8 cellular contexts compared by ENCODE assay signal in the genomic region with DNA sequence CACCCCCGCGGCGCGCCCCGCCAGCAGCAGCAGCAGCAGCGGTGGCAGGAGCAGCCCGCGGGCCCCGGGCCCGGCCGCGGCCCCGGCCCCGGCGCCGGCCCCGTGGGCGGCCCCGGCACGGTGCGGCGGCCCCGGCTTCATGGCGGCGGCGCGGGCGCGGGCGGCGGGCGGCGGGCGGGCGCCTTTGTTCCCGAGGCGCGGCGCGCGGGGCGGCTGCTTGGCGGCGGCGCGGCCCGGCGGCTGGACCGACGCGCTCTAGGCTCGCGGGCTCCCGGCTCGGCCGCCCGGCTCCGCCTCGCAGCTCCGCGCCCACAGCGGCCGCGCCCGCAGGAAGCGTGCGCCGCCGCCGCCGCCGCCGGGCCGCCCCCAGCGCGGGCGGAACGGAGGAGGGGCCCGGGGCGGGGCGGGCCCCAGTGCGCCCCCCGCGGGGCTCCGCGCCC. TPM values are rescaled to one million over a fixed set of nuclear protein-coding genes. Genes with fewer than 3 reads are reported as not detected.
DNase-seq lines count a peak whose midpoint lies in the region; TF ChIP-seq lines count a peak whose summit lies in the region.

A gene with protein sequence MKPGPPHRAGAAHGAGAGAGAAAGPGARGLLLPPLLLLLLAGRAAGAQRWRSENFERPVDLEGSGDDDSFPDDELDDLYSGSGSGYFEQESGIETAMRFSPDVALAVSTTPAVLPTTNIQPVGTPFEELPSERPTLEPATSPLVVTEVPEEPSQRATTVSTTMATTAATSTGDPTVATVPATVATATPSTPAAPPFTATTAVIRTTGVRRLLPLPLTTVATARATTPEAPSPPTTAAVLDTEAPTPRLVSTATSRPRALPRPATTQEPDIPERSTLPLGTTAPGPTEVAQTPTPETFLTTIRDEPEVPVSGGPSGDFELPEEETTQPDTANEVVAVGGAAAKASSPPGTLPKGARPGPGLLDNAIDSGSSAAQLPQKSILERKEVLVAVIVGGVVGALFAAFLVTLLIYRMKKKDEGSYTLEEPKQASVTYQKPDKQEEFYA (minus strand): TSS at position 313 of the 440 bp plus-strand sequence. CDS start 172 bp downstream, at position 141.

- no peaks in the 10 kb centered on the region for H3K36me3 ChIP-seq in hepatocyte (replicated peaks; ENCODE audit: insufficient read depth, low read depth)
- H3K36me3 ChIP-seq in sigmoid colon: no peaks in the 10 kb centered on the region

- no peaks in the 10 kb centered on the region for H3K9me2 ChIP-seq in hepatocyte (replicated peaks; ENCODE audit: insufficient read depth)

- POLR2A ChIA-PET in HEK293T (lab: Yijun Ruan, JAX): interaction anchor here (4.1 kb wide), 1 partner anchor 106 kb away, joined by 36 read pairs; no protein-coding TSS in a partner anchor

- H3K27me3 ChIP-seq in hepatocyte: no peaks in the 10 kb centered on the region
- H3K27me3 ChIP-seq in sigmoid colon: no peaks in the 10 kb centered on the region

- no peak for TF ChIP-seq POLR2A in sigmoid colon (IDR thresholded peaks at IDR 0.05)

- H3K4me2 ChIP-seq in hepatocyte: peak within 1 kb of the TSS; percentile 98

- no peak for TF ChIP-seq CTCF in AG10803 (conservative IDR thresholded peaks at IDR 0.05; ENCODE audit: low read length)
- TF ChIP-seq CTCF in hepatocyte (IDR thresholded peaks at IDR 0.05; ENCODE audit: poor library complexity): no peak
- TF ChIP-seq CTCF in sigmoid colon (IDR thresholded peaks at IDR 0.05): no peak

- peaks cover 38% of the 10 kb centered on the region for H3K79me2 ChIP-seq in hepatocyte

- H3K27ac ChIP-seq in adipose tissue (ENCODE audit: low read depth, low read length) (no peak within 1 kb of the TSS), hepatocyte (no peak within 1 kb of the TSS), sigmoid colon (peak within 1 kb of the TSS; percentile 82 to 95 (median 94))

- no peak for TF ChIP-seq EP300 in sigmoid colon (IDR thresholded peaks at IDR 0.05)

- H4K20me1 ChIP-seq in hepatocyte (ENCODE audit: insufficient read depth, poor library complexity, severe bottlenecking): peaks cover 2% of the 10 kb centered on the region

- H2AFZ ChIP-seq in hepatocyte: peak within 1 kb of the TSS; percentile 84

- H3K9me3 ChIP-seq in hepatocyte (ENCODE audit: low read depth): no peaks in the 10 kb centered on the region
- no peaks in the 10 kb centered on the region for H3K9me3 ChIP-seq in sigmoid colon

- WGBS in adipose tissue, 3 donors: 0 to 7% (median 1%) methylated on average over 6 to 82 of the region's 86 CpGs
- WGBS in hepatocyte (ENCODE audit: low lambda C conversion rate, missing lambda C conversion rate): no CpG with 5 or more reads among the region's 86 CpGs
- 1% methylated on average over 86 of the region's 86 CpGs for WGBS in sigmoid colon, 2 donors

- CTCF ChIA-PET in HEK293T (lab: Yijun Ruan, JAX): interaction anchor here (6.5 kb wide), 1 partner anchor 106 kb away, joined by 159 read pairs; no protein-coding TSS in a partner anchor

- DNase-seq in AG10803 (ENCODE audit: low read depth): peak; percentile 43
- peak; percentile 71 for DNase-seq in HEK293T (ENCODE audit: extremely low spot score)
- DNase-seq in hepatocyte (ENCODE audit: low spot score): peak; percentile 80
- no peak for DNase-seq in sigmoid colon
- no peak for DNase-seq in OCI-M2 (lab: John Stamatoyannopoulos, UW; ENCODE audit: unreplicated experiment)
- DNase-seq in NOMO-1 treated with DMSO at 0.1 percent for 48 hours (lab: John Stamatoyannopoulos, UW; ENCODE audit: unreplicated experiment): no peak
- no peak for DNase-seq in NCI-H82 treated with DMSO at 0.1 percent for 48 hours (lab: John Stamatoyannopoulos, UW; ENCODE audit: unreplicated experiment)

- peaks cover 23% of the 10 kb centered on the region for H3K4me1 ChIP-seq in hepatocyte (ENCODE audit: insufficient read depth)
- H3K4me1 ChIP-seq in sigmoid colon: peaks cover 2 to 66% (median 49%) of the 10 kb centered on the region in 4 donors

- intact Hi-C loops in sigmoid colon (cut with DNase I): no loop called here

- H3K4me3 ChIP-seq in AG10803 (ENCODE audit: low read length) (peak within 1 kb of the TSS; percentile 72), hepatocyte (peak within 1 kb of the TSS; percentile 88), sigmoid colon (peak within 1 kb of the TSS; percentile 65 to 77 (median 74))

TF ChIP-seq in HEK293T, 16 proteins besides CTCF, POLR2A, EP300 and RAD21:
- TF ChIP-seq SP1 (IDR thresholded peaks at IDR 0.05): no peak
- no peak for TF ChIP-seq ELF4 (IDR thresholded peaks at IDR 0.05)
- TF ChIP-seq TARDBP (IDR thresholded peaks at IDR 0.05): no peak
- no peak for TF ChIP-seq ARNT (IDR thresholded peaks at IDR 0.05)
- no peak for TF ChIP-seq NFRKB (IDR thresholded peaks at IDR 0.05)
- no peak for TF ChIP-seq L3MBTL2 (conservative IDR thresholded peaks at IDR 0.05)
- no peak for TF ChIP-seq ZNF384 (IDR thresholded peaks at IDR 0.05)
- TF ChIP-seq FOXM1 (IDR thresholded peaks at IDR 0.05; ENCODE audit: borderline replicate concordance): no peak
- no peak for TF ChIP-seq CTBP1 (IDR thresholded peaks at IDR 0.05; ENCODE audit: borderline replicate concordance)
- no peak for TF ChIP-seq SUZ12 (IDR thresholded peaks at IDR 0.05)
- no peak for TF ChIP-seq BHLHE40 (IDR thresholded peaks at IDR 0.05; ENCODE audit: borderline replicate concordance)
- TF ChIP-seq HDGF (IDR thresholded peaks at IDR 0.05; ENCODE audit: borderline replicate concordance): no peak
- TF ChIP-seq, protein P1, sequence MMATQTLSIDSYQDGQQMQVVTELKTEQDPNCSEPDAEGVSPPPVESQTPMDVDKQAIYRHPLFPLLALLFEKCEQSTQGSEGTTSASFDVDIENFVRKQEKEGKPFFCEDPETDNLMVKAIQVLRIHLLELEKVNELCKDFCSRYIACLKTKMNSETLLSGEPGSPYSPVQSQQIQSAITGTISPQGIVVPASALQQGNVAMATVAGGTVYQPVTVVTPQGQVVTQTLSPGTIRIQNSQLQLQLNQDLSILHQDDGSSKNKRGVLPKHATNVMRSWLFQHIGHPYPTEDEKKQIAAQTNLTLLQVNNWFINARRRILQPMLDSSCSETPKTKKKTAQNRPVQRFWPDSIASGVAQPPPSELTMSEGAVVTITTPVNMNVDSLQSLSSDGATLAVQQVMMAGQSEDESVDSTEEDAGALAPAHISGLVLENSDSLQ (IDR thresholded peaks at IDR 0.05): no peak

RNA-seq across cellular contexts. Expression of the gene that starts here (rescaled TPM):
- polyA plus RNA-seq in adipose tissue (10 to 100 TPM in 2 of 3 donors, 1 to 10 TPM in 1; 5.7 to 29.0 (median 19.8) TPM), hepatocyte (51.0 and 60.0 TPM in 2 replicates), sigmoid colon (10 to 100 TPM in 1 of 3 donors, 1 to 10 TPM in 2; 2.4 to 29.8 (median 6.5) TPM)
- total RNA-seq in hepatocyte (28.6 and 33.5 TPM in 2 replicates), sigmoid colon (10 to 100 TPM; 29.9 to 91.1 (median 50.7) TPM)

Comparison
In these comparisons a context has a peak if more than half of its experiments do, and no peak if none do; other contexts are left out.
1. DNase-seq: peak in AG10803 (single experiment), HEK293T (single experiment) and hepatocyte (single experiment); none in sigmoid colon (single experiment), OCI-M2 (single experiment), NOMO-1 treated with DMSO at 0.1 percent for 48 hours (single experiment) and NCI-H82 treated with DMSO at 0.1 percent for 48 hours (single experiment).
2. H3K27ac ChIP-seq: peak in sigmoid colon (4 of 4); none in adipose tissue (single experiment) and hepatocyte (single experiment).
3. Peak in every context shown above with its lines, with median percentiles within 50 percentile points of each other: H3K4me3 ChIP-seq.